8 cellular contexts compared by ENCODE assay signal in genomic region chr11:116791002-116791812, GRCh38. TPM values are rescaled to one million over a fixed set of nuclear protein-coding genes. Genes with fewer than 3 reads are reported as not detected.
DNase-seq lines count a peak whose midpoint lies in the region; ATAC-seq and TF ChIP-seq lines count a peak whose summit lies in the region.

No MANE protein-coding gene starts in this region.

- peaks cover 12% of the 10 kb centered on the region for H3K79me2 ChIP-seq in neural cell (replicated peaks; ENCODE audit: insufficient read depth, low read length)

- H3K4me1 Mint-ChIP-seq in Calu3 (ENCODE audit: low read depth, unreplicated experiment): peaks cover 17% of the 10 kb centered on the region
- peaks cover 29% of the 10 kb centered on the region for H3K4me1 Mint-ChIP-seq in activated T-helper 1 cell treated with anti-CD3 and anti-CD28 coated beads, Interleukin-12 subunit alpha, Interleukin-12 subunit beta, Interleukin-2, Interleukin-4 antibody, amounts not matched to agents 30 ng/mL and 10 ng/mL and 1 ng/mL, durations not matched to agents 14 hours and 24 hours and 36 hours (ENCODE audit: low read depth)
- peaks cover 13 to 30% of the 10 kb centered on the region in 2 donors for H3K4me1 Mint-ChIP-seq in stimulated activated naive B cell treated with anti-CD40 and anti-IgM and Interleukin-4, amounts not matched to agents 10 μg/mL and 1 μg/mL and 100 μg/mL, for 72 hours

- H3K4ac ChIP-seq in IMR-90 (ENCODE audit: low read depth, low read length): peak overlapping the region; percentile 50

- in situ Hi-C loops in IMR-90 (cut with MboI; ENCODE audit: low sequenced_read_pairs): loop anchor here (5.0 kb wide), 1 partner anchor 311 kb away; no protein-coding TSS in a partner anchor

- H3K9me3 ChIP-seq in IMR-90 (ENCODE audit: control insufficient read depth, insufficient read depth, low read length) (no peaks in the 10 kb centered on the region), Peyer's patch (no peaks in the 10 kb centered on the region), neural cell (ENCODE audit: low read length) (no peaks in the 10 kb centered on the region)

- TF ChIP-seq POLR2A in IMR-90 (IDR thresholded peaks at IDR 0.05; ENCODE audit: low read depth, low read length): no peak
- TF ChIP-seq POLR2A in Peyer's patch (IDR thresholded peaks at IDR 0.05): no peak

- H2AFZ ChIP-seq in IMR-90 (replicated peaks; ENCODE audit: low read length, poor library complexity) (peak overlapping the region; percentile 88), neural cell (ENCODE audit: low read depth, low read length) (no peak overlapping the region)

- no peaks in the 10 kb centered on the region for H3F3A ChIP-seq in neural cell (ENCODE audit: insufficient read depth, low read length, poor library complexity, severe bottlenecking)

- no peak overlapping the region for H2BK5ac ChIP-seq in IMR-90 (ENCODE audit: low read depth, low read length, poor library complexity, severe bottlenecking)

- no peak overlapping the region for H2BK120ac ChIP-seq in IMR-90 (ENCODE audit: low read depth, low read length)

- no peak overlapping the region for H3K56ac ChIP-seq in IMR-90 (ENCODE audit: extremely low read depth, insufficient read depth, low read length)

- peaks cover 21% of the 10 kb centered on the region for H3K36me3 Mint-ChIP-seq in Calu3 (ENCODE audit: insufficient read depth, unreplicated experiment)
- H3K36me3 Mint-ChIP-seq in activated T-helper 1 cell treated with anti-CD3 and anti-CD28 coated beads, Interleukin-12 subunit alpha, Interleukin-12 subunit beta, Interleukin-2, Interleukin-4 antibody, amounts not matched to agents 30 ng/mL and 10 ng/mL and 1 ng/mL, durations not matched to agents 14 hours and 24 hours and 36 hours (ENCODE audit: low read depth): peaks cover 10% of the 10 kb centered on the region
- H3K36me3 Mint-ChIP-seq in stimulated activated naive B cell treated with anti-CD40 and anti-IgM and Interleukin-4, amounts not matched to agents 10 μg/mL and 1 μg/mL and 100 μg/mL, for 72 hours: peaks cover 3 to 12% of the 10 kb centered on the region in 2 donors

- 0 out of 2 replicates have a peak overlapping the region, but pooled peaks have one; percentile 1 for H3K23ac ChIP-seq in IMR-90 (ENCODE audit: low read depth, low read length)

- H4K8ac ChIP-seq in IMR-90 (ENCODE audit: low read depth in 2 of 2, low read length in 2 of 2): no peak overlapping the region

- WGBS in IMR-90 (ENCODE audit: extremely low coverage in 2 of 2, insufficient read length in 1 of 2), 2 experiments: 10% methylated on average over 15 of the region's 31 CpGs; no CpG with 5 or more reads in 1 of the 2 experiments

- H3K9me1 ChIP-seq in IMR-90 (ENCODE audit: insufficient read depth, low read length): peaks cover 13% of the 10 kb centered on the region

- peak; percentile 57 for TF ChIP-seq CTCF in Calu3 (IDR thresholded peaks at IDR 0.05; ENCODE audit: unreplicated experiment)
- TF ChIP-seq CTCF in IMR-90 (conservative IDR thresholded peaks at IDR 0.05; ENCODE audit: low read depth, low read length): peak; percentile 93
- TF ChIP-seq CTCF in Peyer's patch (IDR thresholded peaks at IDR 0.05): peak; percentile 59 to 96 (median 94)
- TF ChIP-seq CTCF in fibroblast of mammary gland (conservative IDR thresholded peaks at IDR 0.05; ENCODE audit: control insufficient read depth, insufficient read depth, low read depth, low read length): peak; percentile 85
- peak; percentile 57 for TF ChIP-seq CTCF in neural cell (IDR thresholded peaks at IDR 0.05; ENCODE audit: poor library complexity, severe bottlenecking)

- dilution Hi-C loops in IMR-90 (cut with HindIII; ENCODE audit: low sequenced_read_pairs, unreplicated experiment): no loop called here

- H2BK20ac ChIP-seq in IMR-90 (ENCODE audit: low read depth, low read length): no peak overlapping the region

- H3K4me3 ChIP-seq in IMR-90 (ENCODE audit: insufficient read depth, low read depth, low read length) (no peak overlapping the region), Peyer's patch (peak overlapping the region in 3 of 4 donors; percentile 13 to 36 (median 15)), fibroblast of mammary gland (ENCODE audit: control insufficient read depth, low read depth, low read length) (peak overlapping the region; percentile 13), neural cell (ENCODE audit: low read length) (no peak overlapping the region)

- H4K20me1 ChIP-seq in IMR-90 (ENCODE audit: insufficient read depth, low read length) (no peaks in the 10 kb centered on the region), neural cell (ENCODE audit: insufficient read depth) (no peaks in the 10 kb centered on the region)

- TF ChIP-seq RAD21 in IMR-90 (IDR thresholded peaks at IDR 0.05; ENCODE audit: low read length) (peak; percentile 90), neural cell (conservative IDR thresholded peaks at IDR 0.05) (peak; percentile 42)

- no peak overlapping the region for H3K18ac ChIP-seq in IMR-90 (ENCODE audit: low read depth, low read length)

- ATAC-seq in IMR-90 (ENCODE audit: low read depth) (peak; percentile 71), GM19395 (IDR thresholded peaks at IDR 0.05; ENCODE audit: unreplicated experiment) (no peak)
- ATAC-seq in stimulated activated naive B cell treated with anti-CD40 and anti-IgM and Interleukin-4, amounts not matched to agents 10 μg/mL and 1 μg/mL and 100 μg/mL, for 72 hours (replicated peaks): peak; percentile 49 to 56

- H3K9me3 Mint-ChIP-seq in Calu3 (ENCODE audit: low read depth, unreplicated experiment): no peaks in the 10 kb centered on the region
- no peaks in the 10 kb centered on the region for H3K9me3 Mint-ChIP-seq in activated T-helper 1 cell treated with anti-CD3 and anti-CD28 coated beads, Interleukin-12 subunit alpha, Interleukin-12 subunit beta, Interleukin-2, Interleukin-4 antibody, amounts not matched to agents 30 ng/mL and 10 ng/mL and 1 ng/mL, durations not matched to agents 14 hours and 24 hours and 36 hours
- no peaks in the 10 kb centered on the region for H3K9me3 Mint-ChIP-seq in stimulated activated naive B cell treated with anti-CD40 and anti-IgM and Interleukin-4, amounts not matched to agents 10 μg/mL and 1 μg/mL and 100 μg/mL, for 72 hours

- intact Hi-C loops in Calu3 (cut with micrococcal nuclease; ENCODE audit: unreplicated experiment): loop anchor here (5.0 kb wide), 2 partner anchors 46 to 316 kb away; partner anchors contain the start of gene APOA1
- intact Hi-C loops in IMR-90 (cut with micrococcal nuclease): loop anchor here (1.0 to 5.0 kb wide), 3 partner anchors 81 to 315 kb away; partner anchors contain the start of gene SIK3
- intact Hi-C loops in activated T-helper 1 cell treated with anti-CD3 and anti-CD28 coated beads, Interleukin-12 subunit alpha, Interleukin-12 subunit beta, Interleukin-2, Interleukin-4 antibody, amounts not matched to agents 30 ng/mL and 10 ng/mL and 1 ng/mL, durations not matched to agents 14 hours and 24 hours and 36 hours (cut with micrococcal nuclease): loop anchor here (1.0 kb wide), 4 partner anchors 45 to 435 kb away; no protein-coding TSS in a partner anchor

- no TSS peak for BruUV-seq in Calu3 (replicated peaks; lab: Mats Ljungman, UMichigan)
- no TSS peak for BruUV-seq in IMR-90 (replicated peaks; lab: Mats Ljungman, UMichigan)

- H3K27ac Mint-ChIP-seq in Calu3 (ENCODE audit: unreplicated experiment): no peak overlapping the region
- H3K27ac Mint-ChIP-seq in activated T-helper 1 cell treated with anti-CD3 and anti-CD28 coated beads, Interleukin-12 subunit alpha, Interleukin-12 subunit beta, Interleukin-2, Interleukin-4 antibody, amounts not matched to agents 30 ng/mL and 10 ng/mL and 1 ng/mL, durations not matched to agents 14 hours and 24 hours and 36 hours: no peak overlapping the region
- H3K27ac Mint-ChIP-seq in stimulated activated naive B cell treated with anti-CD40 and anti-IgM and Interleukin-4, amounts not matched to agents 10 μg/mL and 1 μg/mL and 100 μg/mL, for 72 hours: no peak overlapping the region

- no peak overlapping the region; the same call in 1 of the 2 replicates for H2AK5ac ChIP-seq in IMR-90 (ENCODE audit: low read depth, low read length)

- no peaks in the 10 kb centered on the region for H3K9me2 ChIP-seq in neural cell (ENCODE audit: insufficient read depth, low read length)

- H3K14ac ChIP-seq in IMR-90 (replicated peaks; ENCODE audit: low read depth, low read length): no peak overlapping the region

- peaks cover 6% of the 10 kb centered on the region for H3K4me1 ChIP-seq in IMR-90 (ENCODE audit: control insufficient read depth, insufficient read depth, low read length)
- H3K4me1 ChIP-seq in Peyer's patch: peaks cover 0 to 16% (median 6%) of the 10 kb centered on the region in 4 donors

- H3K27me3 ChIP-seq in IMR-90 (ENCODE audit: control insufficient read depth, insufficient read depth, low read length) (no peaks in the 10 kb centered on the region), Peyer's patch (no peaks in the 10 kb centered on the region), neural cell (ENCODE audit: insufficient read depth, low read depth, low read length) (no peaks in the 10 kb centered on the region)

- no peaks in the 10 kb centered on the region for H3K27me3 Mint-ChIP-seq in Calu3 (ENCODE audit: unreplicated experiment)
- no peaks in the 10 kb centered on the region for H3K27me3 Mint-ChIP-seq in activated T-helper 1 cell treated with anti-CD3 and anti-CD28 coated beads, Interleukin-12 subunit alpha, Interleukin-12 subunit beta, Interleukin-2, Interleukin-4 antibody, amounts not matched to agents 30 ng/mL and 10 ng/mL and 1 ng/mL, durations not matched to agents 14 hours and 24 hours and 36 hours (ENCODE audit: insufficient read depth)
- H3K27me3 Mint-ChIP-seq in stimulated activated naive B cell treated with anti-CD40 and anti-IgM and Interleukin-4, amounts not matched to agents 10 μg/mL and 1 μg/mL and 100 μg/mL, for 72 hours: peaks cover 7 to 10% of the 10 kb centered on the region in 2 donors

- CTCF ChIA-PET in Calu3 (lab: Charles Lee): interaction anchor here (0.5 to 1.9 kb wide), 5 partner anchors 45 to 435 kb away, joined by 3 to 39 read pairs (median 4); no protein-coding TSS in a partner anchor
- CTCF ChIA-PET in IMR-90 (lab: Yijun Ruan, JAX): interaction anchor here (0.5 to 2.3 kb wide), 18 partner anchors 8 to 431 kb away, joined by 3 to 30 read pairs (median 4); partner anchors contain the start of genes APOA4 and SIK3

- TF ChIP-seq EP300 in neural cell (conservative IDR thresholded peaks at IDR 0.05; ENCODE audit: poor library complexity, severe bottlenecking): no peak

- POLR2A ChIA-PET in IMR-90 (lab: Charles Lee; ENCODE audit: unreplicated experiment): interaction anchor here (0.6 kb wide), 1 partner anchor 316 kb away, joined by 20 read pairs; no protein-coding TSS in a partner anchor

- H3K79me1 ChIP-seq in IMR-90 (ENCODE audit: low read depth in 1 of 2, low read length in 2 of 2): peaks cover 16 to 25% of the 10 kb centered on the region in 2 experiments

- H4K5ac ChIP-seq in IMR-90 (ENCODE audit: low read depth, low read length): no peak overlapping the region

- no peak overlapping the region for H4K91ac ChIP-seq in IMR-90 (ENCODE audit: insufficient read depth, low read depth, low read length)

- H3K36me3 ChIP-seq in IMR-90 (ENCODE audit: control insufficient read depth, insufficient read depth, low read length) (peaks cover 2% of the 10 kb centered on the region; the same call in 1 of the 2 replicates), Peyer's patch (peaks cover 0 to 4% (median 0%) of the 10 kb centered on the region in 3 donors), neural cell (ENCODE audit: insufficient read depth, low read length) (no peaks in the 10 kb centered on the region)

- H3K4me3 Mint-ChIP-seq in Calu3 (ENCODE audit: low read depth, unreplicated experiment): no peak overlapping the region
- peak overlapping the region; percentile 46 for H3K4me3 Mint-ChIP-seq in activated T-helper 1 cell treated with anti-CD3 and anti-CD28 coated beads, Interleukin-12 subunit alpha, Interleukin-12 subunit beta, Interleukin-2, Interleukin-4 antibody, amounts not matched to agents 30 ng/mL and 10 ng/mL and 1 ng/mL, durations not matched to agents 14 hours and 24 hours and 36 hours
- peak overlapping the region in 1 of 2 donors; percentile 19 for H3K4me3 Mint-ChIP-seq in stimulated activated naive B cell treated with anti-CD40 and anti-IgM and Interleukin-4, amounts not matched to agents 10 μg/mL and 1 μg/mL and 100 μg/mL, for 72 hours

- peak overlapping the region; percentile 2 for H2AK9ac ChIP-seq in IMR-90 (replicated peaks; ENCODE audit: low read depth, low read length, poor library complexity)

- H2BK15ac ChIP-seq in IMR-90 (ENCODE audit: low read depth, low read length): no peak overlapping the region

- H3K27ac ChIP-seq in IMR-90 (ENCODE audit: insufficient read depth, low read length) (no peak overlapping the region), Peyer's patch (no peak overlapping the region), neural cell (ENCODE audit: low read length) (no peak overlapping the region)

- no peak overlapping the region for H3K9ac ChIP-seq in IMR-90 (ENCODE audit: low read depth, low read length)
- no peak overlapping the region for H3K9ac ChIP-seq in neural cell (ENCODE audit: low read length)

- H3K4me2 ChIP-seq in IMR-90 (ENCODE audit: low read depth, low read length) (peak overlapping the region; percentile 27; the same call in 1 of the 2 replicates), neural cell (ENCODE audit: low read length) (no peak overlapping the region)

- DNase-seq in Calu3 (peak; percentile 77), IMR-90 (peak; percentile 55), Peyer's patch (peak; percentile 70 to 90 (median 86)), fibroblast of mammary gland (ENCODE audit: low read depth) (peak; percentile 64)
- DNase-seq in activated T-helper 1 cell treated with anti-CD3 and anti-CD28 coated beads, Interleukin-12 subunit alpha, Interleukin-12 subunit beta, Interleukin-2, Interleukin-4 antibody, amounts not matched to agents 30 ng/mL and 10 ng/mL and 1 ng/mL, durations not matched to agents 14 hours and 24 hours and 36 hours (ENCODE audit: low spot score): peak; percentile 62
- DNase-seq in stimulated activated naive B cell treated with anti-CD40 and anti-IgM and Interleukin-4, amounts not matched to agents 10 μg/mL and 1 μg/mL and 100 μg/mL, for 72 hours: peak; percentile 44

RNA-seq across cellular contexts. Expression of gene APOA5, which starts 0.5 kb away (rescaled TPM):
- total RNA-seq in Calu3 (2022): not detected in 2 replicates
- not detected in 2 replicates for total RNA-seq in IMR-90 (2012; rRNA removed)
- polyA plus RNA-seq in IMR-90 (2012; rRNA removed): not detected in 2 replicates
- polyA plus RNA-seq in IMR-90 (2012; cell fraction: cytosol; rRNA removed): not detected in 2 replicates
- polyA plus RNA-seq in IMR-90 (2012; cell fraction: nucleus; rRNA removed; ENCODE audit: low replicate concordance): not detected in 2 replicates
- 1 to 10 TPM in 2 of 4 donors, not detected in 2; 2.8 to 3.2 TPM for total RNA-seq in Peyer's patch
- total RNA-seq in activated T-helper 1 cell treated with anti-CD3 and anti-CD28 coated beads, Interleukin-12 subunit alpha, Interleukin-12 subunit beta, Interleukin-2, Interleukin-4 antibody, amounts not matched to agents 30 ng/mL and 10 ng/mL and 1 ng/mL, durations not matched to agents 14 hours and 24 hours and 36 hours: not detected in 2 replicates
- polyA plus RNA-seq in neural cell: not detected in 2 replicates
- polyA minus RNA-seq in neural cell: not detected in 2 replicates

RNA-seq across cellular contexts. Expression of gene ZPR1, which starts 3.4 kb away (rescaled TPM):
- total RNA-seq in Calu3 (2022) (34.5 and 41.5 TPM in 2 replicates), IMR-90 (2012; rRNA removed) (52.0 and 53.9 TPM in 2 replicates), Peyer's patch (10 to 100 TPM; 17.0 to 52.6 (median 32.5) TPM)
- polyA plus RNA-seq in IMR-90 (2012; rRNA removed) (38.5 and 40.8 TPM in 2 replicates), neural cell (34.5 and 64.7 TPM in 2 replicates)
- polyA plus RNA-seq in IMR-90 (2012; cell fraction: cytosol; rRNA removed): 23.7 and 31.3 TPM in 2 replicates
- 17.8 and 38.4 TPM in 2 replicates for polyA plus RNA-seq in IMR-90 (2012; cell fraction: nucleus; rRNA removed; ENCODE audit: low replicate concordance)
- total RNA-seq in activated T-helper 1 cell treated with anti-CD3 and anti-CD28 coated beads, Interleukin-12 subunit alpha, Interleukin-12 subunit beta, Interleukin-2, Interleukin-4 antibody, amounts not matched to agents 30 ng/mL and 10 ng/mL and 1 ng/mL, durations not matched to agents 14 hours and 24 hours and 36 hours: 104 TPM in 2 replicates
- 37.3 and 41.6 TPM in 2 replicates for polyA minus RNA-seq in neural cell

RNA-seq across cellular contexts. Expression of gene BUD13, which starts 18.4 kb away (rescaled TPM):
- total RNA-seq in Calu3 (2022): 10.4 and 10.9 TPM in 2 replicates
- 14.0 and 16.4 TPM in 2 replicates for total RNA-seq in IMR-90 (2012; rRNA removed)
- polyA plus RNA-seq in IMR-90 (2012; rRNA removed): 11.2 and 11.9 TPM in 2 replicates
- polyA plus RNA-seq in IMR-90 (2012; cell fraction: cytosol; rRNA removed): 3.8 and 11.5 TPM in 2 replicates
- polyA plus RNA-seq in IMR-90 (2012; cell fraction: nucleus; rRNA removed; ENCODE audit: low replicate concordance): 5.2 and 15.2 TPM in 2 replicates
- 10 to 100 TPM; 16.3 to 42.9 (median 20.1) TPM for total RNA-seq in Peyer's patch
- total RNA-seq in activated T-helper 1 cell treated with anti-CD3 and anti-CD28 coated beads, Interleukin-12 subunit alpha, Interleukin-12 subunit beta, Interleukin-2, Interleukin-4 antibody, amounts not matched to agents 30 ng/mL and 10 ng/mL and 1 ng/mL, durations not matched to agents 14 hours and 24 hours and 36 hours: 30.0 and 33.4 TPM in 2 replicates
- 19.1 and 20.5 TPM in 2 replicates for polyA plus RNA-seq in neural cell
- 22.6 and 25.6 TPM in 2 replicates for polyA minus RNA-seq in neural cell

RNA-seq across cellular contexts. Expression of gene APOA4, which starts 31.9 kb away (rescaled TPM):
- total RNA-seq in Calu3 (2022) (not detected in 2 replicates), IMR-90 (2012; rRNA removed) (not detected in 2 replicates), Peyer's patch (over 10,000 TPM in 1 of 4 donors, 1,000 to 10,000 TPM in 2, 100 to 1,000 TPM in 1; 107 to 10,211 (median 6,146) TPM)
- polyA plus RNA-seq in IMR-90 (2012; rRNA removed) (not detected in 2 replicates), neural cell (not detected in 2 replicates)
- polyA plus RNA-seq in IMR-90 (2012; cell fraction: cytosol; rRNA removed): not detected in 2 replicates
- polyA plus RNA-seq in IMR-90 (2012; cell fraction: nucleus; rRNA removed; ENCODE audit: low replicate concordance): not detected in 2 replicates
- not detected in 2 replicates for total RNA-seq in activated T-helper 1 cell treated with anti-CD3 and anti-CD28 coated beads, Interleukin-12 subunit alpha, Interleukin-12 subunit beta, Interleukin-2, Interleukin-4 antibody, amounts not matched to agents 30 ng/mL and 10 ng/mL and 1 ng/mL, durations not matched to agents 14 hours and 24 hours and 36 hours
- polyA minus RNA-seq in neural cell: not detected in 2 replicates

RNA-seq across cellular contexts. Expression of gene APOC3, which starts 38.5 kb away (rescaled TPM):
- total RNA-seq in Calu3 (2022): not detected in 2 replicates
- not detected in 2 replicates for total RNA-seq in IMR-90 (2012; rRNA removed)
- not detected in 2 replicates for polyA plus RNA-seq in IMR-90 (2012; rRNA removed)
- not detected in 2 replicates for polyA plus RNA-seq in IMR-90 (2012; cell fraction: cytosol; rRNA removed)
- polyA plus RNA-seq in IMR-90 (2012; cell fraction: nucleus; rRNA removed; ENCODE audit: low replicate concordance): not detected in 2 replicates
- total RNA-seq in Peyer's patch: over 10,000 TPM in 1 of 4 donors, 1,000 to 10,000 TPM in 2, 100 to 1,000 TPM in 1; 276 to 11,857 (median 5,024) TPM
- total RNA-seq in activated T-helper 1 cell treated with anti-CD3 and anti-CD28 coated beads, Interleukin-12 subunit alpha, Interleukin-12 subunit beta, Interleukin-2, Interleukin-4 antibody, amounts not matched to agents 30 ng/mL and 10 ng/mL and 1 ng/mL, durations not matched to agents 14 hours and 24 hours and 36 hours: not detected in 2 replicates
- not detected in 2 replicates for polyA plus RNA-seq in neural cell
- polyA minus RNA-seq in neural cell: not detected in 2 replicates

Comparison
In these comparisons a context has a peak if more than half of its experiments do, and no peak if none do; other contexts are left out.
1. H3K4me3 ChIP-seq: peak in Peyer's patch (3 of 4) and fibroblast of mammary gland (single experiment); none in IMR-90 (single experiment) and neural cell (single experiment).
2. Peak in every context shown above with its lines, with median percentiles within 50 percentile points of each other: DNase-seq and CTCF ChIP-seq.